In genomic region chr1:33902486-33903209, GRCh38 we compare ENCODE assay signal across 12 cellular contexts. TPM values are rescaled to one million over a fixed set of nuclear protein-coding genes. Genes with fewer than 3 reads are reported as not detected.
DNase-seq lines count a peak whose midpoint lies in the region; ATAC-seq and TF ChIP-seq lines count a peak whose summit lies in the region.
"Had no signal": no experiment of that assay in that cellular context is flagged by ENCODE, and none has a peak within 500 bp of the region (broad histone marks: within the 10 kb centered on the region; RNA-seq: fewer than 3 reads in every experiment).

No MANE protein-coding gene starts in this region.

- DNase-seq in AG04450 (ENCODE audit: low read depth, low spot score) (no peak), mucosa of gallbladder (ENCODE audit: low spot score) (no peak)
- no peak for DNase-seq in activated naive CD8-positive, alpha-beta T cell treated with anti-CD3 and anti-CD28 coated beads, Interleukin-2, amount 50 U/mL, for 24 hours
- no peak for DNase-seq in stimulated activated naive CD8-positive, alpha-beta T cell treated with anti-CD3 and anti-CD28 coated beads, Interleukin-15, Interleukin-2, amounts not matched to agents 100 U/mL and 50 U/mL, for 24 hours
- DNase-seq in effector CD8-positive, alpha-beta T cell (lab: John Stamatoyannopoulos, UW) = no peak

- no peak overlapping the region for H2AFZ ChIP-seq in OCI-LY3 (ENCODE audit: low read depth, low read length)

- peak overlapping the region; percentile 67 for H3K4me2 ChIP-seq in OCI-LY3 (ENCODE audit: low read length)

- peaks cover 38% of the 10 kb centered on the region for H3K4me1 ChIP-seq in OCI-LY3 (ENCODE audit: low read length)

- H3K4me3 ChIP-seq in AG04450 (ENCODE audit: low read depth, low read length) = no peak overlapping the region
- peak overlapping the region; percentile 69 for H3K4me3 ChIP-seq in OCI-LY3 (ENCODE audit: low read length)

- TF ChIP-seq CTCF in AG04450 (IDR thresholded peaks at IDR 0.05; ENCODE audit: low read depth, low read length) (no peak), OCI-LY3 (IDR thresholded peaks at IDR 0.05; ENCODE audit: low read depth, low read length) (no peak)

- peak overlapping the region; percentile 65 for H3K9ac ChIP-seq in OCI-LY3 (ENCODE audit: low read length)

- H3K27me3 Mint-ChIP-seq in activated naive CD8-positive, alpha-beta T cell treated with anti-CD3 and anti-CD28 coated beads, Interleukin-2, amount 50 U/mL, for 24 hours = peaks cover 6% of the 10 kb centered on the region

- H3K36me3 Mint-ChIP-seq in activated naive CD8-positive, alpha-beta T cell treated with anti-CD3 and anti-CD28 coated beads, Interleukin-2, amount 50 U/mL, for 24 hours (ENCODE audit: low read depth) = no peaks in the 10 kb centered on the region
- H3K36me3 Mint-ChIP-seq: CD14-positive monocyte had no signal

- peak overlapping the region; percentile 21 for H3K27ac ChIP-seq in AG04450 (ENCODE audit: low read depth, low read length)
- peak overlapping the region; percentile 97 for H3K27ac ChIP-seq in OCI-LY3 (ENCODE audit: low read length)
- H3K27ac ChIP-seq: epithelial cell of prostate had no signal

- no peaks in the 10 kb centered on the region for H3K9me3 Mint-ChIP-seq in activated naive CD8-positive, alpha-beta T cell treated with anti-CD3 and anti-CD28 coated beads, Interleukin-2, amount 50 U/mL, for 24 hours

- no peaks in the 10 kb centered on the region for H3K4me1 Mint-ChIP-seq in activated naive CD8-positive, alpha-beta T cell treated with anti-CD3 and anti-CD28 coated beads, Interleukin-2, amount 50 U/mL, for 24 hours
- H3K4me1 Mint-ChIP-seq: activated T-helper 17 cell treated with anti-CD3 and anti-CD28 coated beads, Interleukin-2, amount 50 U/mL, for 72 hours; CD14-positive monocyte had no signal

- ATAC-seq in GM19023 (IDR thresholded peaks at IDR 0.05; ENCODE audit: unreplicated experiment) = peak; percentile 82
- peak; percentile 57 for ATAC-seq in HG02852 (IDR thresholded peaks at IDR 0.05; ENCODE audit: unreplicated experiment)
- no peak for ATAC-seq in activated naive CD8-positive, alpha-beta T cell treated with anti-CD3 and anti-CD28 coated beads, Interleukin-2, amount 50 U/mL, for 24 hours
- ATAC-seq in stimulated activated naive CD8-positive, alpha-beta T cell treated with anti-CD3 and anti-CD28 coated beads, Interleukin-15, Interleukin-2, amounts not matched to agents 100 U/mL and 50 U/mL, for 24 hours = no peak
- ATAC-seq: activated T-helper 17 cell treated with anti-CD3 and anti-CD28 coated beads, Interleukin-2, amount 50 U/mL, for 72 hours had no signal

- H3K4me3 Mint-ChIP-seq in activated naive CD8-positive, alpha-beta T cell treated with anti-CD3 and anti-CD28 coated beads, Interleukin-2, amount 50 U/mL, for 24 hours = no peak overlapping the region
- H3K4me3 Mint-ChIP-seq: activated T-helper 17 cell treated with anti-CD3 and anti-CD28 coated beads, Interleukin-2, amount 50 U/mL, for 72 hours; CD14-positive monocyte had no signal

- no peak overlapping the region for H3K27ac Mint-ChIP-seq in activated naive CD8-positive, alpha-beta T cell treated with anti-CD3 and anti-CD28 coated beads, Interleukin-2, amount 50 U/mL, for 24 hours
- H3K27ac Mint-ChIP-seq: activated T-helper 17 cell treated with anti-CD3 and anti-CD28 coated beads, Interleukin-2, amount 50 U/mL, for 72 hours; CD14-positive monocyte had no signal

- H3K36me3 ChIP-seq in OCI-LY3 (replicated peaks; ENCODE audit: low read depth, low read length) = no peaks in the 10 kb centered on the region

- H3K79me2 ChIP-seq in OCI-LY3 (ENCODE audit: low read length) = no peaks in the 10 kb centered on the region

- CTCF ChIA-PET in AG04450 (lab: Charles Lee) = no interaction called here

- no peaks in the 10 kb centered on the region for H4K20me1 ChIP-seq in OCI-LY3 (ENCODE audit: insufficient read depth, low read length)

- H3K27me3 ChIP-seq in AG04450 (ENCODE audit: control insufficient read depth, insufficient read depth, low read length) (no peaks in the 10 kb centered on the region), OCI-LY3 (ENCODE audit: low read depth, low read length) (no peaks in the 10 kb centered on the region)

- no peaks in the 10 kb centered on the region for H3K9me3 ChIP-seq in AG04450 (ENCODE audit: control insufficient read depth, insufficient read depth, low read length)
- H3K9me3 ChIP-seq in OCI-LY3 (ENCODE audit: insufficient read depth, low read length) = no peaks in the 10 kb centered on the region

- POLR2A ChIA-PET in AG04450 (lab: Yijun Ruan, JAX) = no interaction called here

RNA-seq across cellular contexts. Expression of gene HMGB4, which starts 38.8 kb away (rescaled TPM):
- not detected in 2 replicates for polyA plus RNA-seq in AG04450 (2011; rRNA removed)
- polyA minus RNA-seq in AG04450 (2011; rRNA and poly(A)+ RNA removed) = not detected in 2 replicates
- not detected for total RNA-seq in mucosa of gallbladder
- total RNA-seq: activated T-helper 17 cell treated with anti-CD3 and anti-CD28 coated beads, Interleukin-2, amount 50 U/mL, for 72 hours; myocyte had no signal
- polyA plus RNA-seq: CD14-positive monocyte had no signal

Comparison
In these comparisons a context has a peak if more than half of its experiments do, and no peak if none do; other contexts are left out.
1. ATAC-seq: peak in GM19023 (single experiment) and HG02852 (single experiment); none in activated naive CD8-positive, alpha-beta T cell treated with anti-CD3 and anti-CD28 coated beads, Interleukin-2, amount 50 U/mL, for 24 hours (single experiment) and stimulated activated naive CD8-positive, alpha-beta T cell treated with anti-CD3 and anti-CD28 coated beads, Interleukin-15, Interleukin-2, amounts not matched to agents 100 U/mL and 50 U/mL, for 24 hours (single experiment).